Comparison of ENCODE assay signal across 8 cellular contexts in the genomic region with DNA sequence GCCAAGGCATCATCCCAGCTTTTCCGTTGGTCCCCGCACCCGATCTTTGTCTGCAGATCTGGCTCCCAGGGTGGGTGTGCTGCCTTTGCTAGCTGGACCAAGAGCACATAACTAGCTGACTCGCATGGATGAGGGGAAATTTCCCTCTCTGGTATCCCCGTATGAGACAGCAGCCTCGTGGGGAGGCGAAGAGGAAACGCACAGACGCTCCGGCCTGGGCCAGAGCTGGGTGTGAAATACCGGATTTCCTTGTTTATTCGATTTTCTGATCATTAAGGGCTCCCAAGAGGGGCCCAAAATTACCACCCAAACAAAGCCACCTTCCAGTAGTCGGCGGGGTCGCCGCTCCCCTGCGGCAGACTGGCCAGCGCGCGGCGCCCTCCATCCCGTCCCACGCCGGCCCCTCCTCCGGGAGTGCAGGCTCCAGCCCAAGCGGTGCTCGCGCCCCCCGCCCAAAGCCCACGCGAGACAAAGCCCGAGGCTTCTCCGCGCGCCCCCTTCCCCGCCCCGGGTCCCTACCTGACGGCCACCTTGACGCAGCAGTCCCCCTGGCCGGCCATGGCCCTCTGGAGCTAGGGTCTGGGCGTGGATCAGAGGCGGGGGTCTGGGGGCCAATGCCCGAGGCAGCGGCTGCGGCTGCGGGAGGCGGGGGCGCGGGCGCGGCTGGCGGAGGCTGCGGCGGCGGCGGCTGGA. TPM values are rescaled to one million over a fixed set of nuclear protein-coding genes. Genes with fewer than 3 reads are reported as not detected.
DNase-seq lines count a peak whose midpoint lies in the region; ATAC-seq and TF ChIP-seq lines count a peak whose summit lies in the region.

No MANE protein-coding gene starts in this region.

- DNase-seq in NCI-H82 (lab: John Stamatoyannopoulos, UW) (peak; percentile 62), NCI-H82 treated with DMSO at 0.1 percent for 48 hours (lab: John Stamatoyannopoulos, UW; ENCODE audit: unreplicated experiment) (no peak), T-cell (peak in 20 of 34 experiments; percentile 14 to 46 (median 33)), transverse colon (peak; percentile 42), GF-D8 (lab: John Stamatoyannopoulos, UW) (no peak)

- H3K4me3 Mint-ChIP-seq in T-cell = peak overlapping the region; percentile 89 to 99 (median 98)

- intact Hi-C loops in transverse colon (cut with DNase I; ENCODE audit: low total_unique reads) = no loop called here

- H3K27me3 Mint-ChIP-seq in T-cell = no peaks in the 10 kb centered on the region

- in situ Hi-C loops in transverse colon (cut with MboI; ENCODE audit: low pct_ligation_motif_present in 1 of 4, low pct_unique_long_range_greater_than_20kb in 1 of 4, low sequenced_read_pairs in 3 of 4) = no loop called here

- peak in 3 of 4 experiments; percentile 2 to 27 (median 20) for ATAC-seq in T-cell (replicated peaks in 1 of 4)
- no peak for ATAC-seq in GM19463 (IDR thresholded peaks at IDR 0.05; ENCODE audit: unreplicated experiment)

- H3K27me3 ChIP-seq in mononuclear cell (ENCODE audit: insufficient read depth, low read length) = no peaks in the 10 kb centered on the region
- no peaks in the 10 kb centered on the region for H3K27me3 ChIP-seq in transverse colon

- no peak for TF ChIP-seq EP300 in transverse colon (IDR thresholded peaks at IDR 0.05; ENCODE audit: low read depth)

- no peaks in the 10 kb centered on the region for H3K9me3 Mint-ChIP-seq in T-cell

- H3K4me1 Mint-ChIP-seq in T-cell = peaks cover 71 to 78% (median 78%) of the 10 kb centered on the region in 3 donors

- POLR2A ChIA-PET in T-cell (lab: Charles Lee) = interaction anchor here in 1 of 2 donors (0.6 kb wide), 1 partner anchor 91 kb away, joined by 6 read pairs; no protein-coding TSS in a partner anchor

- H3K27ac ChIP-seq in cingulate gyrus (ENCODE audit: low read depth, low read length) (peak overlapping the region; percentile 48), transverse colon (peak overlapping the region; percentile 50 to 82 (median 77))

- peaks cover 94% of the 10 kb centered on the region for H3K4me1 ChIP-seq in mononuclear cell (ENCODE audit: insufficient read depth, low read length)
- peaks cover 21 to 82% (median 50%) of the 10 kb centered on the region in 4 donors for H3K4me1 ChIP-seq in transverse colon

- TF ChIP-seq CTCF in transverse colon (IDR thresholded peaks at IDR 0.05) = no peak

- H3K9me3 ChIP-seq in mononuclear cell (ENCODE audit: low read depth, low read length) (no peaks in the 10 kb centered on the region), transverse colon (no peaks in the 10 kb centered on the region)

- peak overlapping the region; percentile 99 to 100 for H3K27ac Mint-ChIP-seq in T-cell

- WGBS in transverse colon (ENCODE audit: low coverage in 1 of 2), 2 donors = 10% methylated on average over 29 of the region's 56 CpGs; no CpG with 5 or more reads in 1 of the 2 donors

- TF ChIP-seq POLR2A in transverse colon (IDR thresholded peaks at IDR 0.05) = peak; percentile 7

- H3K4me3 ChIP-seq in mononuclear cell (ENCODE audit: low read length) (peak overlapping the region; percentile 67), transverse colon (peak overlapping the region; percentile 36 to 73 (median 64))

- no peaks in the 10 kb centered on the region for H3K36me3 ChIP-seq in transverse colon

- H3K36me3 Mint-ChIP-seq in T-cell = peaks cover 2% of the 10 kb centered on the region

- CTCF ChIA-PET in T-cell (lab: Charles Lee) = interaction anchor here (0.5 to 3.4 kb wide), 7 partner anchors 19 to 96 kb away, joined by 3 to 15 read pairs (median 4); no protein-coding TSS in a partner anchor

RNA-seq across cellular contexts. Expression of a gene that starts 0.5 kb away (rescaled TPM):
- 100 to 1,000 TPM in 3 of 5 donors, 10 to 100 TPM in 2; 70.8 to 110 (median 101) TPM for total RNA-seq in T-cell
- total RNA-seq in mononuclear cell = 41.1 TPM
- 10 to 100 TPM in 3 of 4 donors, 1 to 10 TPM in 1; 3.2 to 40.4 (median 22.7) TPM for total RNA-seq in transverse colon

Comparison
In these comparisons a context has a peak if more than half of its experiments do, and no peak if none do; other contexts are left out.
1. DNase-seq: peak in NCI-H82 (single experiment), T-cell (20 of 34) and transverse colon (single experiment); none in NCI-H82 treated with DMSO at 0.1 percent for 48 hours (single experiment) and GF-D8 (single experiment).